31 cellular contexts compared by ENCODE assay signal in genomic region chr1:5872886-5873285, GRCh38.
A peak's percentile ranks its signal among the peaks of the same experiment; 100 is the strongest.
DNase-seq lines count a peak whose midpoint lies in the region; ATAC-seq, FAIRE-seq and TF ChIP-seq lines count a peak whose summit lies in the region.
"Had no signal": no experiment of that assay in that cellular context is flagged by ENCODE, and none has a peak within 500 bp of the region (broad histone marks: within the 10 kb centered on the region; RNA-seq: fewer than 3 reads in every experiment).

No MANE protein-coding gene starts in this region.

- no peak overlapping the region for H2BK12ac ChIP-seq in H1 (ENCODE audit: low read depth, low read length)

- no peaks in the 10 kb centered on the region for H3K79me2 ChIP-seq in H1 (ENCODE audit: control insufficient read depth in 1 of 2, insufficient read depth in 2 of 2, low read length in 2 of 2)

- H3K23me2 ChIP-seq in H1 (ENCODE audit: low read depth, low read length): peaks cover 5% of the 10 kb centered on the region; the same call in 1 of the 2 replicates

- H3K4me1 ChIP-seq in right cardiac atrium (ENCODE audit: control insufficient read depth, insufficient read depth, low read length) (no peaks in the 10 kb centered on the region), H1 (replicated peaks in 1 of 4; ENCODE audit: control insufficient read depth in 3 of 4, insufficient read depth in 4 of 4, low read length in 3 of 4) (no peaks in the 10 kb centered on the region)
- H3K4me1 ChIP-seq: A549, BE2C, Caco-2 had no signal

- no peak overlapping the region for H3K4me2 ChIP-seq in H1 (ENCODE audit: insufficient read depth in 1 of 2, low read depth in 2 of 2, low read length in 2 of 2)
- H3K4me2 ChIP-seq: A549; BLaER1; BLaER1 treated with 17β-estradiol and CSF1 and Interleukin-3, amounts not matched to agents 10 nM and 100 nM had no signal

- CTCF ChIA-PET in H1 (lab: Charles Lee; ENCODE audit: partially characterized antibody): interaction anchor here (1.5 to 1.8 kb wide), 2 partner anchors 12 to 19 kb away, joined by 6 read pairs; no protein-coding TSS in a partner anchor

- 94% methylated on average over 16 of the region's 16 CpGs for WGBS in right cardiac atrium
- WGBS in H1 (ENCODE audit: extremely low coverage in 1 of 2, insufficient coverage in 1 of 2, insufficient read length in 1 of 2, insufficient replicate concordance in 2 of 2, low coverage in 1 of 2, low lambda C conversion rate in 2 of 2, missing lambda C conversion rate in 1 of 2), 2 experiments: 100% methylated on average over 14 of the region's 16 CpGs; no CpG with 5 or more reads in 1 of the 2 experiments

- no peak overlapping the region for H2AFZ ChIP-seq in H1 (ENCODE audit: low read length)

- peak overlapping the region; percentile 25; the same call in 1 of the 2 replicates for H4K8ac ChIP-seq in H1 (ENCODE audit: extremely low read depth, insufficient read depth, low read length)

- no peak overlapping the region for H4K5ac ChIP-seq in H1 (ENCODE audit: insufficient read length, low read depth, low read length)

- H2BK20ac ChIP-seq in H1 (ENCODE audit: low read length): no peak overlapping the region

- H3K4me3 ChIP-seq in right cardiac atrium (ENCODE audit: low read length) (no peak overlapping the region), H1 (ENCODE audit: extremely low read depth in 1 of 4, insufficient read depth in 2 of 4, low read depth in 3 of 4, low read length in 4 of 4) (no peak overlapping the region)
- H3K4me3 ChIP-seq: A549; BLaER1; BLaER1 treated with 17β-estradiol and CSF1 and Interleukin-3, amounts not matched to agents 10 nM and 100 nM had no signal

- H4K20me1 ChIP-seq in H1 (replicated peaks in 1 of 2; ENCODE audit: control insufficient read depth in 1 of 2, insufficient read depth in 2 of 2, low read length in 2 of 2): peaks cover 0 to 15% of the 10 kb centered on the region in 2 experiments
- H4K20me1 ChIP-seq: BLaER1 had no signal

- H3K27me3 ChIP-seq in right cardiac atrium (ENCODE audit: control insufficient read depth, insufficient read depth) (no peaks in the 10 kb centered on the region), H1 (replicated peaks in 1 of 4; ENCODE audit: control insufficient read depth in 3 of 4, extremely low read depth in 1 of 4, insufficient read depth in 3 of 4, low read length in 3 of 4) (no peaks in the 10 kb centered on the region; a peak in 1 of 7 replicates)
- H3K27me3 ChIP-seq: BE2C; BLaER1; BLaER1 treated with 17β-estradiol and CSF1 and Interleukin-3, amounts not matched to agents 10 nM and 100 nM had no signal

- H2BK120ac ChIP-seq in H1 (replicated peaks; ENCODE audit: low read depth, low read length): no peak overlapping the region

- no peak overlapping the region for H3K56ac ChIP-seq in H1 (replicated peaks; ENCODE audit: insufficient read length, low read depth, low read length)

- DNase-seq in right cardiac atrium (peak in 2 of 3 donors; percentile 9 to 24), Right ventricle myocardium superior (no peak), H1 (ENCODE audit: low read depth in 1 of 2, low spot score in 2 of 2) (no peak)
- DNase-seq: 8988T; ACHN; AML-193; BE2C; C1 segment of cervical spinal cord; Caco-2; Calu3; CD4-positive, alpha-beta memory T cell; CD4-positive, alpha-beta T cell; CD4-positive, CD25-positive, alpha-beta regulatory T cell; CD8-positive, alpha-beta memory T cell; CD8-positive, alpha-beta T cell; COR-L47; DMS 273 treated with DMSO at 0.1 percent for 48 hours; DMS153; DMS53; DMS79; DMS79 treated with DMSO at 0.1 percent for 48 hours; DND-41; EL had no signal

- H3K27ac ChIP-seq in right cardiac atrium (ENCODE audit: low read length) (no peak overlapping the region), H1 (ENCODE audit: low read depth, low read length) (no peak overlapping the region)
- H3K27ac ChIP-seq: 22Rv1; A549; BLaER1; BLaER1 treated with 17β-estradiol and CSF1 and Interleukin-3, amounts not matched to agents 10 nM and 100 nM; C4-2B had no signal

- no peak for TF ChIP-seq POLR2A in H1 (IDR thresholded peaks at IDR 0.05; ENCODE audit: control extremely low read depth in 1 of 2, low read depth in 2 of 2, low read length in 2 of 2)

- TF ChIP-seq RAD21 in H1 (IDR thresholded peaks at IDR 0.05 in 1 of 2, conservative IDR thresholded peaks at IDR 0.05 in 1 of 2; ENCODE audit: low read depth in 2 of 2, low read length in 2 of 2): no peak

- H3K4ac ChIP-seq in H1 (replicated peaks; ENCODE audit: insufficient read length, low read depth, low read length): no peak overlapping the region

- H3K14ac ChIP-seq in H1 (ENCODE audit: insufficient read length): no peak overlapping the region

- no peak for TF ChIP-seq EP300 in H1 (IDR thresholded peaks at IDR 0.05; ENCODE audit: borderline replicate concordance in 1 of 2, low read depth in 2 of 2, low read length in 2 of 2)

- no peak overlapping the region for H3K9ac ChIP-seq in H1 (replicated peaks in 1 of 4; ENCODE audit: extremely low read depth in 1 of 4, low read depth in 3 of 4, low read length in 3 of 4)
- H3K9ac ChIP-seq: BLaER1; BLaER1 treated with 17β-estradiol and CSF1 and Interleukin-3, amounts not matched to agents 10 nM and 100 nM had no signal

- H4K91ac ChIP-seq in H1 (replicated peaks; ENCODE audit: insufficient read length, low read length): no peak overlapping the region

- ATAC-seq in right cardiac atrium (no peak), Right ventricle myocardium superior (ENCODE audit: poor library complexity) (no peak), GM21825 (IDR thresholded peaks at IDR 0.05; ENCODE audit: unreplicated experiment) (no peak)
- ATAC-seq: A549; CD8-positive, alpha-beta T cell had no signal

- H2BK5ac ChIP-seq in H1 (ENCODE audit: low read depth, low read length): no peak overlapping the region

- peaks cover 0 to 19% (median 0%) of the 10 kb centered on the region in 4 experiments; a peak in 3 of 8 replicates for H3K36me3 ChIP-seq in H1 (ENCODE audit: control insufficient read depth in 2 of 4, insufficient read depth in 4 of 4, low read length in 3 of 4)
- H3K36me3 ChIP-seq: BE2C had no signal

- intact Hi-C loops in right cardiac atrium (cut with DNase I) (no loop called here), Right ventricle myocardium superior (cut with DNase I) (no loop called here)

- no peak overlapping the region for H2BK15ac ChIP-seq in H1 (ENCODE audit: low read length)

- no peaks in the 10 kb centered on the region for H3K79me1 ChIP-seq in H1 (ENCODE audit: low read depth, low read length)

- POLR2A ChIA-PET in H1 (lab: Charles Lee; ENCODE audit: partially characterized antibody): interaction anchor here (1.1 kb wide), 1 partner anchor 8 kb away, joined by 3 read pairs; no protein-coding TSS in a partner anchor

- TF ChIP-seq CTCF in H1 (IDR thresholded peaks at IDR 0.05; ENCODE audit: control extremely low read depth in 1 of 3, insufficient read depth in 1 of 3, low read depth in 1 of 3, low read length in 3 of 3): no peak

- no peak for FAIRE-seq in H1 (lab: Jason Lieb, UNC)
- FAIRE-seq: A204.1, A549, D721Med had no signal

- H3K9me3 ChIP-seq in right cardiac atrium (ENCODE audit: control insufficient read depth, low read length) (no peaks in the 10 kb centered on the region), H1 (ENCODE audit: insufficient read depth in 2 of 2, low read depth in 1 of 2, low read length in 1 of 2) (peaks cover 8 to 10% of the 10 kb centered on the region in 2 experiments; a peak in 3 of 4 replicates)
- H3K9me3 ChIP-seq: A549, BE2C, BLaER1, Caco-2 had no signal

- no peak overlapping the region for H3K18ac ChIP-seq in H1 (ENCODE audit: extremely low read depth, low read length)

- no peak overlapping the region for H2AK5ac ChIP-seq in H1 (ENCODE audit: low read depth, low read length)

- no peak overlapping the region for H3K23ac ChIP-seq in H1 (ENCODE audit: insufficient read length)

TF ChIP-seq in H1, 55 proteins besides CTCF, POLR2A, EP300 and RAD21:
- TF ChIP-seq SIN3A (conservative IDR thresholded peaks at IDR 0.05 in 1 of 2, IDR thresholded peaks at IDR 0.05 in 1 of 2; ENCODE audit: low read depth in 1 of 2, low read length in 2 of 2): no peak
- no peak for TF ChIP-seq TCF12 (IDR thresholded peaks at IDR 0.05; ENCODE audit: low read depth, low read length)
- TF ChIP-seq ZNF274 (IDR thresholded peaks at IDR 0.05; ENCODE audit: borderline replicate concordance, extremely low read depth, low read length): no peak
- no peak for TF ChIP-seq KDM4A (IDR thresholded peaks at IDR 0.05; ENCODE audit: low read depth, low read length, severe bottlenecking)
- no peak for TF ChIP-seq GABPA (IDR thresholded peaks at IDR 0.05; ENCODE audit: borderline replicate concordance, insufficient read depth, low read length)

Comparison
In these comparisons a context has a peak if more than half of its experiments do, and no peak if none do; other contexts are left out.
1. DNase-seq: peak in right cardiac atrium (2 of 3); none in Right ventricle myocardium superior (single experiment) and H1 (0 of 2).